Comparison of ENCODE assay signal across 8 cellular contexts in genomic region chr11:121291896-121292502, GRCh38. TPM values are rescaled to one million over a fixed set of nuclear protein-coding genes. Genes with fewer than 3 reads are reported as not detected.
DNase-seq lines count a peak whose midpoint lies in the region; ATAC-seq and TF ChIP-seq lines count a peak whose summit lies in the region.

No MANE protein-coding gene starts in this region.

- no CpG with 5 or more reads among the region's 19 CpGs for WGBS in trophoblast cell (ENCODE audit: extremely low coverage, insufficient coverage, insufficient read length)

- H3K4ac ChIP-seq in trophoblast cell (ENCODE audit: low read depth, low read length), result no peak overlapping the region

- H3K9me2 ChIP-seq in Karpas-422 (replicated peaks; ENCODE audit: insufficient read depth, low read length), result no peaks in the 10 kb centered on the region

- peak overlapping the region; percentile 81 for H2AFZ ChIP-seq in Karpas-422 (ENCODE audit: low read length)
- peak overlapping the region; percentile 30 for H2AFZ ChIP-seq in trophoblast cell (ENCODE audit: insufficient read depth, low read length, poor library complexity)

- H3K14ac ChIP-seq in trophoblast cell (ENCODE audit: low read length), result peak overlapping the region; percentile 87

- H2BK5ac ChIP-seq in trophoblast cell (ENCODE audit: low read depth, low read length, poor library complexity), result peak overlapping the region; percentile 18

- TF ChIP-seq CTCF in GM10266 (IDR thresholded peaks at IDR 0.05; ENCODE audit: control insufficient read depth, insufficient read depth, low read depth, missing control alignments) (no peak), VCaP (conservative IDR thresholded peaks at IDR 0.05) (no peak)

- H3K27ac ChIP-seq in Karpas-422 (ENCODE audit: low read length), result peak overlapping the region; percentile 71
- H3K27ac ChIP-seq in VCaP, result peak overlapping the region; percentile 90
- peak overlapping the region; percentile 3 for H3K27ac ChIP-seq in trophoblast cell (ENCODE audit: low read depth, low read length)

- peak overlapping the region; percentile 48 for H2BK12ac ChIP-seq in trophoblast cell (ENCODE audit: low read length)

- H3K27me3 ChIP-seq in Karpas-422 (ENCODE audit: low read length) (no peaks in the 10 kb centered on the region), trophoblast cell (ENCODE audit: insufficient read depth, low read length) (no peaks in the 10 kb centered on the region)

- peak overlapping the region; percentile 77 for H3K9ac ChIP-seq in Karpas-422 (ENCODE audit: low read length)
- H3K9ac ChIP-seq in trophoblast cell (ENCODE audit: low read length), result no peak overlapping the region

- peak overlapping the region; percentile 70 for H2BK120ac ChIP-seq in trophoblast cell (ENCODE audit: insufficient read depth, low read length, poor library complexity)

- H3K4me3 ChIP-seq in Karpas-422 (ENCODE audit: low read length), result peak overlapping the region; percentile 91
- peak overlapping the region; percentile 95 for H3K4me3 ChIP-seq in trophoblast cell (ENCODE audit: low read depth, low read length)

- peak overlapping the region; percentile 35 for H4K12ac ChIP-seq in trophoblast cell (ENCODE audit: low read depth, low read length)

- peak overlapping the region; percentile 5 for H3K18ac ChIP-seq in trophoblast cell (ENCODE audit: low read length)

- DNase-seq in GM10266 (ENCODE audit: extremely low spot score), result peak; percentile 18
- DNase-seq in Karpas-422, result peak; percentile 53
- DNase-seq in globus pallidus (ENCODE audit: low spot score), result peak; percentile 48
- peak in 1 of 2 donors; percentile 10 for DNase-seq in trophoblast cell
- DNase-seq in NCI-H2081 (lab: John Stamatoyannopoulos, UW), result no peak
- no peak for DNase-seq in RKO (ENCODE audit: low spot score)

- ATAC-seq in GM21737 (IDR thresholded peaks at IDR 0.05; ENCODE audit: unreplicated experiment), result peak; percentile 25

- peak overlapping the region; percentile 31 for H4K8ac ChIP-seq in trophoblast cell (ENCODE audit: low read depth, low read length)

- H3K79me2 ChIP-seq in Karpas-422 (ENCODE audit: low read length) (peaks cover 40% of the 10 kb centered on the region), trophoblast cell (ENCODE audit: control insufficient read depth, insufficient read depth, low read length, poor library complexity) (peaks cover 14% of the 10 kb centered on the region)

- H3K4me2 ChIP-seq in Karpas-422 (ENCODE audit: low read depth, low read length, poor library complexity, severe bottlenecking), result peak overlapping the region; percentile 98
- peak overlapping the region; percentile 68 for H3K4me2 ChIP-seq in trophoblast cell (ENCODE audit: low read length)

- peaks cover 13% of the 10 kb centered on the region for H3K79me1 ChIP-seq in trophoblast cell (ENCODE audit: low read length)

- peak overlapping the region; percentile 18 for H2AK5ac ChIP-seq in trophoblast cell (ENCODE audit: low read length)

- H4K20me1 ChIP-seq in Karpas-422 (ENCODE audit: insufficient read depth, low read depth, low read length), result no peaks in the 10 kb centered on the region

- peak overlapping the region; percentile 53 for H4K91ac ChIP-seq in trophoblast cell (ENCODE audit: low read depth, low read length)

- H3K9me3 ChIP-seq in Karpas-422 (ENCODE audit: low read length) (no peaks in the 10 kb centered on the region), trophoblast cell (ENCODE audit: insufficient read depth, low read depth, low read length) (no peaks in the 10 kb centered on the region)

- H3K4me1 ChIP-seq in Karpas-422 (ENCODE audit: low read length) (peaks cover 17% of the 10 kb centered on the region), trophoblast cell (ENCODE audit: control insufficient read depth in 1 of 2, insufficient read depth in 2 of 2, low read length in 2 of 2) (peaks cover 0 to 10% of the 10 kb centered on the region in 2 experiments)

- H3K36me3 ChIP-seq in Karpas-422 (ENCODE audit: insufficient read depth, low read length), result peaks cover 3% of the 10 kb centered on the region; the same call in 1 of the 2 replicates
- peaks cover 0 to 3% of the 10 kb centered on the region in 2 experiments for H3K36me3 ChIP-seq in trophoblast cell (ENCODE audit: control insufficient read depth in 1 of 2, insufficient read depth in 2 of 2, low read length in 2 of 2)

- H3K23ac ChIP-seq in trophoblast cell (ENCODE audit: low read length), result no peak overlapping the region

RNA-seq across cellular contexts. Expression of gene SC5D, which starts 0.6 kb away (rescaled TPM):
- total RNA-seq in Karpas-422 (2014; rRNA removed; shearing (Covaris generic); ENCODE audit: low replicate concordance), result 9.2 and 27.2 TPM in 2 replicates
- polyA plus RNA-seq in trophoblast cell (2013), result 230 and 232 TPM in 2 replicates

Comparison
In these comparisons a context has a peak if more than half of its experiments do, and no peak if none do; other contexts are left out.
1. DNase-seq: peak in GM10266 (single experiment), Karpas-422 (single experiment) and globus pallidus (single experiment); none in NCI-H2081 (0 of 2) and RKO (single experiment).
2. H3K27ac ChIP-seq: peak in every context shown above with its lines; median percentile 90 in VCaP; 71 in Karpas-422; 3 in trophoblast cell.